Comparison of ENCODE assay signal across 1 cellular context in genomic region chr5:178241688-178242231, GRCh38.
TF ChIP-seq lines count a peak whose summit lies in the region.

No MANE protein-coding gene starts in this region.

TF ChIP-seq in HepG2, 621 proteins besides CTCF, POLR2A, EP300 and RAD21:
- TF ChIP-seq RFX1 (IDR thresholded peaks at IDR 0.05) (no peak), ZNF891 (CRISPR knock-in tag; IDR thresholded peaks at IDR 0.05) (no peak), ZNF337 (CRISPR knock-in tag; IDR thresholded peaks at IDR 0.05; ENCODE audit: borderline replicate concordance, low read depth) (no peak), TCF12 (IDR thresholded peaks at IDR 0.05) (no peak), TCF12 (CRISPR knock-in tag; IDR thresholded peaks at IDR 0.05) (no peak), AKAP8 (CRISPR knock-in tag; IDR thresholded peaks at IDR 0.05) (no peak)
